Comparison of ENCODE assay signal across 21 cellular contexts in the genomic region with DNA sequence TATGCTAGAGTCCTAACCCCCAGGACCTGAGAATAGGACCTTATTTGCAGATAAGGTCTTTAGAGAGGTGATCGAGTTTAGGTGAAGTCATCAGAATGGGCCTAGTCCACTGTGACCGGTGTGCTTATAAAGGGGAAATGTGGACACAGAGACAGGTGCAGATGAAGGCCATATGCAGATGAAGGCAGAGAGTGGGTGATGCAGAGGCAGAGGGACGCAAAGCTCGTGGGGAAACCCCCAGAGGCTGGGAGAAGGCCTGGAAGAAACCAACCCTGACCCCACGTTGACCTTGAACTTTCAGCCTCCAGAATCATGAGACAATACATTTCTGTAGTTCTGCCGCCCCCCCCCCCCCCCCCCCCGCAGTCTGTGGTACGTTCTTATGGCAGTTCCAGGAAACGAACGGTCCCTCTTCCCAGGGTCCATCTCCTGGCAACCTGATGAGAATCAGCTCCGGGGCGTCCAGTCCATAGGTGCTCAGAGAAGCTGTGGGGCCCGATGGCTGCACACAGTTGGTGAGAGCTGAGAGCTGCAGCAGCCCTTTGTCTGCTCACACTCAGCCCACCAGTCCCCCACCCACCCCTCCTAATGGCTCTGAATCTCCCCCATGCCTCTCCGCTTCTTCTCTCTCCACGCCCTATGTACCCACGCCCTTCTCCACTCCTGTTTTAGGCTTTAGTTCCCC.
DNase-seq lines count a peak whose midpoint lies in the region; ATAC-seq, FAIRE-seq and TF ChIP-seq lines count a peak whose summit lies in the region.
"Had no signal": no experiment of that assay in that cellular context is flagged by ENCODE, and none has a peak within 500 bp of the region (broad histone marks: within the 10 kb centered on the region; RNA-seq: fewer than 3 reads in every experiment).

No MANE protein-coding gene starts in this region.

- H3K36me3 ChIP-seq in hepatocyte (replicated peaks; ENCODE audit: insufficient read depth, low read depth), result no peaks in the 10 kb centered on the region

- H3K27ac ChIP-seq in hepatocyte, result peak overlapping the region; percentile 78
- H3K27ac ChIP-seq: C4-2B had no signal

- H3K9me3 ChIP-seq in hepatocyte (ENCODE audit: low read depth), result no peaks in the 10 kb centered on the region

- 86% methylated on average over 14 of the region's 16 CpGs for WGBS in hepatocyte (ENCODE audit: low lambda C conversion rate, missing lambda C conversion rate)

- H3K4me1 ChIP-seq in hepatocyte (ENCODE audit: insufficient read depth), result peaks cover 21% of the 10 kb centered on the region

- no peak for TF ChIP-seq CTCF in hepatocyte (IDR thresholded peaks at IDR 0.05; ENCODE audit: poor library complexity)

- no peak for FAIRE-seq in GM12891 (lab: Jason Lieb, UNC)
- FAIRE-seq: H54 had no signal

- no peaks in the 10 kb centered on the region for H4K20me1 ChIP-seq in hepatocyte (ENCODE audit: insufficient read depth, poor library complexity, severe bottlenecking)

- no peak for TF ChIP-seq POLR2A in GM12891 (IDR thresholded peaks at IDR 0.05; ENCODE audit: low read depth, low read length)

- no peak overlapping the region for H2AFZ ChIP-seq in hepatocyte

- H3K4me2 ChIP-seq in hepatocyte, result no peak overlapping the region

- no peaks in the 10 kb centered on the region for H3K79me2 ChIP-seq in hepatocyte

- ATAC-seq in GM19372 (IDR thresholded peaks at IDR 0.05; ENCODE audit: low read depth, unreplicated experiment), result peak; percentile 56
- ATAC-seq in HG02973 (IDR thresholded peaks at IDR 0.05; ENCODE audit: unreplicated experiment), result peak; percentile 54
- ATAC-seq in left ventricle myocardium superior, result no peak

- H3K9me2 ChIP-seq in hepatocyte (replicated peaks; ENCODE audit: insufficient read depth), result no peaks in the 10 kb centered on the region

- intact Hi-C loops in left ventricle myocardium superior (cut with micrococcal nuclease), result no loop called here

- no peaks in the 10 kb centered on the region for H3K27me3 ChIP-seq in hepatocyte

- no peak overlapping the region for H3K4me3 ChIP-seq in hepatocyte

- no peak for DNase-seq in GM12891 (ENCODE audit: insufficient read length, low spot score)
- DNase-seq in hepatocyte (ENCODE audit: low spot score), result no peak
- DNase-seq in stimulated activated CD8-positive, alpha-beta memory T cell treated with anti-CD3 and anti-CD28 coated beads, Interleukin-4, amount 100 ng/mL, for 48 hours, result no peak
- DNase-seq in left ventricle myocardium superior, result no peak
- DNase-seq in nucleus accumbens (lab: John Stamatoyannopoulos, UW), result no peak
- no peak for DNase-seq in HCEC 1CT
- DNase-seq: GDM1; Karpas-422; MM.1S; NCI-H1105; NCI-H1694; NCI-H2227 treated with DMSO at 0.1 percent for 48 hours; NCI-H524; NK-92 treated with Interleukin-12 subunit alpha and Interleukin-12 subunit beta, amount 100 ng/mL, for 24 hours; OCI-M1; RPMI8226; SIG-M5 had no signal

TF ChIP-seq in GM12891, 5 proteins besides CTCF, POLR2A, EP300 and RAD21:
- no peak for TF ChIP-seq POLR2AphosphoS5 (IDR thresholded peaks at IDR 0.05; ENCODE audit: low read depth, low read length)
- peak; percentile 10; the same call in 1 of the 2 replicates for TF ChIP-seq SPI1 (IDR thresholded peaks at IDR 0.05; ENCODE audit: low read depth, low read length)
- peak; percentile 76; the same call in 1 of the 2 replicates for TF ChIP-seq POU2F2 (IDR thresholded peaks at IDR 0.05; ENCODE audit: low read depth, low read length)
